ENCODE assay signal across 8 cellular contexts in the genomic region with DNA sequence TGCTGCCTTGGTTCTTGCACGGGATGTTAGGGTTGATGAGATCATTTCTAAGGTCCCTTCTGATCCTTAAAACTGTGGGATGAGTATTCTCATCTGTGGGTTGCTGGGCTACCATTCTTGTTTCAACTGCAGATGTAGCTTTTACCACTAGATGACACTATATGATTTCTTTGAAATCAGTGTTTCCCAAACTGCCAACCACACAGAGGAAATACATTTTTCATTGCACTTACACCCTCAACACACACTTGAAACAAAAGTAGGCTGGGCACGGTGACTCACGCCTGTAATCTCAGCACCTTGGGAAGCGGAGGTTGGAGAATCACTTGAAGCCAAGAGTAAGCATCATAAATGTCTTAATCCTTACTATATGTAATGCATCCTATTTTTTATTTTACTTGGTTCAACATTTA. TPM values are rescaled to one million over a fixed set of nuclear protein-coding genes. Genes with fewer than 3 reads are reported as not detected.
DNase-seq lines count a peak whose midpoint lies in the region; ATAC-seq and TF ChIP-seq lines count a peak whose summit lies in the region.

No MANE protein-coding gene starts in this region.

- intact Hi-C loops in mammary epithelial cell (cut with micrococcal nuclease), result loop anchor here (1.0 kb wide), 2 partner anchors 72 to 98 kb away; no protein-coding TSS in a partner anchor
- intact Hi-C loops in uterus (cut with DNase I; ENCODE audit: low total_unique reads), result no loop called here

- H3K27me3 ChIP-seq in mammary epithelial cell (ENCODE audit: insufficient read depth, low read length) (no peaks in the 10 kb centered on the region), lung (ENCODE audit: control insufficient read depth, insufficient read depth) (no peaks in the 10 kb centered on the region), uterus (no peaks in the 10 kb centered on the region)

- H3K4me2 ChIP-seq in mammary epithelial cell (ENCODE audit: insufficient read depth, low read depth, low read length), result peak overlapping the region; percentile 34

- 0% methylated on average over 4 of the region's 4 CpGs for WGBS in mammary epithelial cell (ENCODE audit: low coverage, missing lambda C conversion rate)
- WGBS in lung, 2 donors, result 32 to 33% methylated on average over 4 of the region's 4 CpGs

- POLR2A ChIA-PET in RWPE1 (lab: Yijun Ruan, JAX; ENCODE audit: low non-redundant PET), result no interaction called here

- H3K4me1 ChIP-seq in mammary epithelial cell (ENCODE audit: insufficient read depth, low read length), result peaks cover 15% of the 10 kb centered on the region
- peaks cover 0 to 1% of the 10 kb centered on the region in 2 donors for H3K4me1 ChIP-seq in lung (ENCODE audit: control insufficient read depth in 2 of 2, insufficient read depth in 2 of 2, low read length in 2 of 2)
- no peaks in the 10 kb centered on the region for H3K4me1 ChIP-seq in uterus

- no peak overlapping the region for H3K9ac ChIP-seq in mammary epithelial cell (ENCODE audit: insufficient read depth, low read length)

- H3K79me2 ChIP-seq in mammary epithelial cell (ENCODE audit: insufficient read depth, low read length), result peaks cover 40% of the 10 kb centered on the region

- H3K4me3 ChIP-seq in mammary epithelial cell (replicated peaks in 1 of 3; ENCODE audit: insufficient read depth in 1 of 3, low read depth in 2 of 3, low read length in 3 of 3), result no peak overlapping the region
- no peak overlapping the region for H3K4me3 ChIP-seq in lung
- H3K4me3 ChIP-seq in uterus, result no peak overlapping the region

- TF ChIP-seq POLR2A in uterus (IDR thresholded peaks at IDR 0.05), result no peak

- H3K9me3 ChIP-seq in mammary epithelial cell (replicated peaks; ENCODE audit: insufficient read depth, low read length), result no peaks in the 10 kb centered on the region
- no peaks in the 10 kb centered on the region for H3K9me3 ChIP-seq in lung (ENCODE audit: control insufficient read depth in 2 of 2, insufficient read depth in 1 of 2, low read length in 1 of 2)
- H3K9me3 ChIP-seq in uterus, result no peaks in the 10 kb centered on the region

- H2AFZ ChIP-seq in mammary epithelial cell (ENCODE audit: low read depth, low read length), result peak overlapping the region; percentile 29

- TF ChIP-seq CTCF in RWPE1 (conservative IDR thresholded peaks at IDR 0.05; ENCODE audit: low read depth) (peak; percentile 72), mammary epithelial cell (conservative IDR thresholded peaks at IDR 0.05 in 1 of 2, IDR thresholded peaks at IDR 0.05 in 1 of 2; ENCODE audit: extremely low read depth in 1 of 2, insufficient read depth in 1 of 2, low read depth in 1 of 2, low read length in 2 of 2) (peak; percentile 81 to 96), lung (IDR thresholded peaks at IDR 0.05; ENCODE audit: control extremely low read depth, extremely low read depth) (peak; percentile 37), uterus (IDR thresholded peaks at IDR 0.05) (peak; percentile 46 to 77 (median 69))

- in situ Hi-C loops in mammary epithelial cell (cut with MboI; ENCODE audit: low sequenced_read_pairs in 2 of 2), result loop anchor here (10.0 kb wide), 1 partner anchor 98 kb away; no protein-coding TSS in a partner anchor

- CTCF ChIA-PET in RWPE1 (lab: Yijun Ruan, JAX), result interaction anchor here (0.6 to 0.8 kb wide), 5 partner anchors 28 to 220 kb away, joined by 3 to 5 read pairs (median 4); no protein-coding TSS in a partner anchor
- CTCF ChIA-PET in mammary epithelial cell (lab: Charles Lee; ENCODE audit: low non-redundant PET), result interaction anchor here (0.6 to 0.8 kb wide), 2 partner anchors 8 to 99 kb away, joined by 5 to 7 read pairs; no protein-coding TSS in a partner anchor

- no TSS peak for BruUV-seq in mammary epithelial cell (replicated peaks; lab: Mats Ljungman, UMichigan)

- peak; percentile 71 for ATAC-seq in lung (ENCODE audit: insufficient read depth, low FRiP score)

- H3K27ac ChIP-seq in RWPE1 (no peak overlapping the region), mammary epithelial cell (ENCODE audit: insufficient read depth, low read depth, low read length) (peak overlapping the region; percentile 61), lung (ENCODE audit: low read depth in 1 of 2, low read length in 1 of 2) (no peak overlapping the region), uterus (peak overlapping the region in 1 of 2 donors; percentile 43)

- H4K20me1 ChIP-seq in mammary epithelial cell (ENCODE audit: insufficient read depth, low read length), result no peaks in the 10 kb centered on the region

- DNase-seq in AML-193 (lab: John Stamatoyannopoulos, UW) (peak; percentile 43 to 56), H4 (ENCODE audit: low spot score) (peak; percentile 80), RWPE1 (ENCODE audit: low spot score) (peak; percentile 77), mammary epithelial cell (peak; percentile 93), lung (ENCODE audit: low spot score) (peak; percentile 68), uterus (peak in 1 of 2 donors; percentile 50), midbrain (lab: John Stamatoyannopoulos, UW) (no peak)
- DNase-seq in effector CD4-positive, alpha-beta T cell, result no peak

- H3K36me3 ChIP-seq in mammary epithelial cell (ENCODE audit: insufficient read depth, low read length) (no peaks in the 10 kb centered on the region), lung (ENCODE audit: control insufficient read depth in 2 of 2, insufficient read depth in 2 of 2, low read length in 2 of 2) (peaks cover 5 to 7% of the 10 kb centered on the region in 2 donors), uterus (no peaks in the 10 kb centered on the region)

- dilution Hi-C loops in mammary epithelial cell (cut with HindIII; ENCODE audit: low sequenced_read_pairs), result no loop called here

RNA-seq across cellular contexts. Expression of a gene that starts 15.3 kb away (rescaled TPM):
- 32.1 and 59.9 TPM in 2 replicates for total RNA-seq in H4 (2014; rRNA removed; shearing (Covaris generic))
- total RNA-seq in mammary epithelial cell, result 10 to 100 TPM; 30.5 to 43.0 TPM
- 31.6 TPM for polyA plus RNA-seq in mammary epithelial cell
- 20.1 TPM for polyA minus RNA-seq in mammary epithelial cell
- total RNA-seq in lung, result 10 to 100 TPM; 31.7 to 34.8 TPM
- polyA plus RNA-seq in lung, result 10 to 100 TPM; 21.0 to 30.3 TPM
- 10 to 100 TPM; 33.7 to 39.8 (median 38.3) TPM for total RNA-seq in uterus

Comparison
In these comparisons a context has a peak if more than half of its experiments do, and no peak if none do; other contexts are left out.
1. DNase-seq: peak in AML-193 (2 of 2), H4 (single experiment), RWPE1 (single experiment), mammary epithelial cell (single experiment) and lung (single experiment); none in midbrain (single experiment) and effector CD4-positive, alpha-beta T cell (single experiment).
2. CTCF ChIP-seq: peak in every context shown above with its lines; median percentile 88 in mammary epithelial cell; 72 in RWPE1; 69 in uterus; 37 in lung.